Comparison of ENCODE assay signal across 13 cellular contexts in genomic region chr15:85718271-85718971, GRCh38.
DNase-seq lines count a peak whose midpoint lies in the region; ATAC-seq and TF ChIP-seq lines count a peak whose summit lies in the region.
"Had no signal": no experiment of that assay in that cellular context is flagged by ENCODE, and none has a peak within 500 bp of the region (broad histone marks: within the 10 kb centered on the region; RNA-seq: fewer than 3 reads in every experiment).

No MANE protein-coding gene starts in this region.

- no TSS peak for BruUV-seq in PC-9 (replicated peaks; lab: Mats Ljungman, UMichigan)

- intact Hi-C loops in PC-9 (cut with micrococcal nuclease; ENCODE audit: unreplicated experiment) = no loop called here

- no peaks in the 10 kb centered on the region for H3K4me1 ChIP-seq in PC-9 (replicated peaks; ENCODE audit: insufficient read depth)
- H3K4me1 ChIP-seq: Peyer's patch had no signal

- peaks cover 35% of the 10 kb centered on the region; the same call in 1 of the 2 replicates for H3K36me3 ChIP-seq in PC-9 (ENCODE audit: low read depth)

- peaks cover 3% of the 10 kb centered on the region; the same call in 1 of the 2 replicates for H4K20me1 ChIP-seq in PC-9 (ENCODE audit: insufficient read depth)

- H2AFZ ChIP-seq in PC-9 = no peak overlapping the region

- H3K27ac ChIP-seq in PC-9 = no peak overlapping the region
- H3K27ac ChIP-seq: VCaP had no signal

- peak; percentile 43 for DNase-seq in left kidney (ENCODE audit: low read depth, low spot score)
- no peak for DNase-seq in KG1 (lab: John Stamatoyannopoulos, UW)
- DNase-seq in 8988T = no peak
- no peak for DNase-seq in PC-9
- DNase-seq: DMS 273 treated with DMSO at 0.1 percent for 48 hours; hippocampal formation; NCI-H1417 treated with DMSO at 0.1 percent for 48 hours; stimulated activated naive CD4-positive, alpha-beta T cell treated with Interleukin-2 at 50 U/mL for 16 hours had no signal

- peak; percentile 43 for ATAC-seq in GM18508 (IDR thresholded peaks at IDR 0.05; ENCODE audit: insufficient read depth, unreplicated experiment)
- ATAC-seq in GM19463 (IDR thresholded peaks at IDR 0.05; ENCODE audit: unreplicated experiment) = peak; percentile 72
- peak; percentile 63 for ATAC-seq in HG03095 (IDR thresholded peaks at IDR 0.05; ENCODE audit: unreplicated experiment)

- CTCF ChIA-PET in PC-9 (lab: Charles Lee) = no interaction called here

- no peak overlapping the region for H3K4me2 ChIP-seq in PC-9

- H3K27me3 ChIP-seq in PC-9 (ENCODE audit: insufficient read depth, low read depth) = no peaks in the 10 kb centered on the region
- H3K27me3 ChIP-seq: Peyer's patch had no signal

- no peak overlapping the region for H3K4me3 ChIP-seq in PC-9
- H3K4me3 ChIP-seq: Peyer's patch had no signal

- no peaks in the 10 kb centered on the region for H3K79me2 ChIP-seq in PC-9 (ENCODE audit: low read depth)

- POLR2A ChIA-PET in PC-9 (lab: Charles Lee; ENCODE audit: unreplicated experiment) = no interaction called here

- H3K9me3 ChIP-seq in PC-9 (ENCODE audit: insufficient read depth, low read depth) = no peaks in the 10 kb centered on the region; the same call in 1 of the 2 replicates
- H3K9me3 ChIP-seq: Peyer's patch had no signal

- no peaks in the 10 kb centered on the region for H3F3A ChIP-seq in PC-9 (ENCODE audit: insufficient read depth, low read depth)

- no peaks in the 10 kb centered on the region for H3K9me2 ChIP-seq in PC-9 (ENCODE audit: insufficient read depth)

- TF ChIP-seq CTCF in PC-9 (conservative IDR thresholded peaks at IDR 0.05) = no peak
